Comparison of ENCODE assay signal across 1 cellular context in the genomic region with DNA sequence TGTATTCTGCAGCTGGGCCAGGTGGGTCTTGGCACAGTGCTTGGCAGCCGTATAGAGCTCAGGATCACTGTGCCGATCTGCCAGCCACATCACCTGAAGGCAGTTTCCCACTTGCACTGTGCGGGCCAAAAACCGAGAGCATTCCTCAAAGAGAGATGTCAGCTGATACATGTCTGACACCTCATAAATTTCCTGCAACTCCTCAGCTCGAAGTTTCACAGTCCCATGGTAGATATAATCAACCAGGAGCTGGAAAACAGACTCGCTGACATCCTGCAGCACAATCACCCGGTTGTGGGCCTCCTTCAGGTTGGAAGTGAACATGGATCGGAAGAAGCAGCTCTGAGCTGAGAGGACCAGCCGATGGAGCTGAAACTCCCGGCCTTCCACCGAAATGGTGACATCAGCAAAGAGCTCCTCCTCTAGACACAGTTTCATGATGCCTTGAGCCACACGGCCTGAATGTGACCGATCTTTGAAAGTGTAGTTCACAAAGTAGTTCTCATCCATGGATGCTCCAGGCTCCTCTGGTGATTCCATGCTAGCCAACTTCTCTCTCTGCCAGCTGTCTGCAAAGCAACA.
TF ChIP-seq lines count a peak whose summit lies in the region.

No MANE protein-coding gene starts in this region.

TF ChIP-seq in SK-N-SH treated with all-trans-retinoic acid at 6 μM for 48 hours, 23 proteins besides CTCF, POLR2A, EP300 and RAD21 (continued from another document):
- TF ChIP-seq BACH2 (CRISPR knock-in tag; IDR thresholded peaks at IDR 0.05; ENCODE audit: borderline replicate concordance) = no peak
- TF ChIP-seq ZFP30 (CRISPR knock-in tag; IDR thresholded peaks at IDR 0.05) = no peak
- no peak for TF ChIP-seq ZC3H10 (CRISPR knock-in tag; IDR thresholded peaks at IDR 0.05)
- TF ChIP-seq PATZ1 (CRISPR knock-in tag; IDR thresholded peaks at IDR 0.05; ENCODE audit: borderline replicate concordance) = no peak
- no peak for TF ChIP-seq ZNF70 (CRISPR knock-in tag; IDR thresholded peaks at IDR 0.05)
- no peak for TF ChIP-seq TSHZ2 (CRISPR knock-in tag; IDR thresholded peaks at IDR 0.05)
- no peak for TF ChIP-seq TOX (CRISPR knock-in tag; IDR thresholded peaks at IDR 0.05; ENCODE audit: borderline replicate concordance)
- no peak for TF ChIP-seq ESRRG (CRISPR knock-in tag; IDR thresholded peaks at IDR 0.05)
TF ChIP-seq in SK-N-SH treated with all-trans-retinoic acid at 6 μM for 48 hours: peak in this region for 0.
